Comparison of ENCODE assay signal across 15 cellular contexts in genomic region chr5:120527251-120527650, GRCh38.
DNase-seq lines count a peak whose midpoint lies in the region; ATAC-seq and TF ChIP-seq lines count a peak whose summit lies in the region.
"Had no signal": no experiment of that assay in that cellular context is flagged by ENCODE, and none has a peak within 500 bp of the region (broad histone marks: within the 10 kb centered on the region; RNA-seq: fewer than 3 reads in every experiment).

No MANE protein-coding gene starts in this region.

- no peak overlapping the region for H3K27ac Mint-ChIP-seq in glutamatergic neuron (ENCODE audit: unreplicated experiment)
- H3K27ac Mint-ChIP-seq: B cell; CD4-positive, alpha-beta T cell; HFFc6 had no signal

- no peaks in the 10 kb centered on the region for H3K27me3 ChIP-seq in HAP-1 (ENCODE audit: low read depth)

- H3K36me3 Mint-ChIP-seq in glutamatergic neuron (ENCODE audit: unreplicated experiment), result no peaks in the 10 kb centered on the region

- peaks cover 24% of the 10 kb centered on the region for H3K4me1 ChIP-seq in HAP-1

- no peak overlapping the region for H3K4me3 Mint-ChIP-seq in glutamatergic neuron (ENCODE audit: unreplicated experiment)
- H3K4me3 Mint-ChIP-seq: B cell; CD4-positive, alpha-beta T cell; HFFc6 had no signal

- ATAC-seq in HG02759 (IDR thresholded peaks at IDR 0.05; ENCODE audit: unreplicated experiment) (no peak), GM18873 (IDR thresholded peaks at IDR 0.05; ENCODE audit: low FRiP score, unreplicated experiment) (no peak)

- TF ChIP-seq CTCF in glutamatergic neuron (IDR thresholded peaks at IDR 0.05; ENCODE audit: partially characterized antibody, unreplicated experiment), result no peak
- TF ChIP-seq CTCF in retinal pigment epithelial cell (conservative IDR thresholded peaks at IDR 0.05; ENCODE audit: low read depth, low read length), result no peak

- H3K4me1 Mint-ChIP-seq in glutamatergic neuron (ENCODE audit: low read depth, unreplicated experiment), result no peaks in the 10 kb centered on the region
- H3K4me1 Mint-ChIP-seq: B cell had no signal

- no peaks in the 10 kb centered on the region for H3K36me3 ChIP-seq in HAP-1 (replicated peaks)

- H3K4me3 ChIP-seq in HAP-1, result no peak overlapping the region
- no peak overlapping the region for H3K4me3 ChIP-seq in retinal pigment epithelial cell (ENCODE audit: low read length)

- DNase-seq in HAP-1 (ENCODE audit: low spot score in 2 of 2), result peak; percentile 48 to 60
- peak; percentile 17 for DNase-seq in NCI-H69 (lab: John Stamatoyannopoulos, UW)
- peak; percentile 18 for DNase-seq in glutamatergic neuron
- DNase-seq in retinal pigment epithelial cell (ENCODE audit: low read depth), result peak; percentile 71
- DNase-seq in inferior parietal cortex (ENCODE audit: extremely low spot score), result no peak
- no peak for DNase-seq in NOMO-1 treated with DMSO at 0.1 percent for 48 hours (lab: John Stamatoyannopoulos, UW; ENCODE audit: unreplicated experiment)
- DNase-seq: C1 segment of cervical spinal cord; Calu3; CD4-positive, alpha-beta T cell; DMS79; HCEC 1CT; HFFc6 had no signal

- H3K27me3 Mint-ChIP-seq in glutamatergic neuron (ENCODE audit: unreplicated experiment), result no peaks in the 10 kb centered on the region
- H3K27me3 Mint-ChIP-seq: B cell; CD4-positive, alpha-beta T cell had no signal

- peaks cover 2% of the 10 kb centered on the region for H3K9me3 Mint-ChIP-seq in glutamatergic neuron (ENCODE audit: unreplicated experiment)
- H3K9me3 Mint-ChIP-seq: HFFc6 had no signal

- no peaks in the 10 kb centered on the region for H3K9me3 ChIP-seq in HAP-1

- in situ Hi-C loops in HAP-1 (cut with MboI; ENCODE audit: low sequenced_read_pairs), result no loop called here

Comparison
In these comparisons a context has a peak if more than half of its experiments do, and no peak if none do; other contexts are left out.
1. DNase-seq: peak in HAP-1 (2 of 2), NCI-H69 (single experiment), glutamatergic neuron (single experiment) and retinal pigment epithelial cell (single experiment); none in inferior parietal cortex (single experiment) and NOMO-1 treated with DMSO at 0.1 percent for 48 hours (single experiment).